ENCODE assay signal across 25 cellular contexts in the genomic region with DNA sequence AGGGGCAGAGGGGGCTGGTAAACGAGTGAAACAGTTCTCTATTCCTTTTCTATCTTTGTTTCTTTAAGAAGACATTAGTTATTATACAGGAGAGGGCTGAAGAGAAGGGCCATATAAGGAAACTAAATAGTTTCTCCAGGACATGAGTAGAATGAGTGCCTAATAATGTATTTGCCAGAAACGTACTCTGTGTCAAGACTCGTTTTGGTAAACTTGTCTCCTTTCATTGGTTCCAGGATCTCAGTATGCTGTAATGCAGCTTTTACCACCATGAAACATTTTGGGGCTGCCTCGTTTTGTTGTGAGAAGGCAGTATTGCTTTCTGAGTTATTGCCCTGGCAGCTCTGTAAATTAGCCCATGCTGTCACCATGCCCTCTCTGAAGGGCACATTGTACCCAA.
"Had no signal": no experiment of that assay in that cellular context is flagged by ENCODE, and none has a peak within 500 bp of the region (broad histone marks: within the 10 kb centered on the region; RNA-seq: fewer than 3 reads in every experiment).

No MANE protein-coding gene starts in this region.

- H3K27me3 ChIP-seq: adrenal gland, Peyer's patch, SJSA1 had no signal

- ATAC-seq: activated CD8-positive, alpha-beta T cell treated with anti-CD3 and anti-CD28 coated beads, Interleukin-2, amount 10 ng/mL, durations not matched to agents 7 days and 5 days; K562; SK-N-SH treated with all-trans-retinoic acid at 6 μM for 48 hours; WTC11 had no signal

- DNase-seq: activated CD4-positive, alpha-beta T cell treated with anti-CD3 and anti-CD28 coated beads for 48 hours; activated CD4-positive, alpha-beta T cell treated with anti-CD3 and anti-CD28 coated beads, Interleukin-2, amount 50 U/mL, for 4 hours; activated CD4-positive, CD25-positive, alpha-beta regulatory T cell treated with anti-CD3 and anti-CD28 coated beads, Interleukin-2, amount 50 U/mL, for 72 hours; activated CD8-positive, alpha-beta memory T cell treated with anti-CD3 and anti-CD28 coated beads, Interleukin-2, amount 50 U/mL, for 48 hours; activated CD8-positive, alpha-beta T cell treated with anti-CD3 and anti-CD28 coated beads, Interleukin-2, amount 10 ng/mL, durations not matched to agents 7 days and 5 days; activated naive CD4-positive, alpha-beta T cell treated with anti-CD3 and anti-CD28 coated beads, Interleukin-2, amount 50 U/mL, for 16 hours; activated naive CD8-positive, alpha-beta T cell treated with anti-CD3 and anti-CD28 coated beads, Interleukin-2, amount 10 ng/mL, durations not matched to agents 7 days and 5 days; activated T-cell treated with anti-CD3 and anti-CD28 coated beads, Interleukin-2, amount 50 U/mL, for 1 hour; adrenal gland; anterior cingulate cortex; Karpas-422; MM.1S; NCI-H1105; NCI-H1436; NCI-H1694 treated with DMSO at 0.1 percent for 48 hours; NCI-H2029 treated with DMSO at 0.1 percent for 48 hours; NCI-H345; NCI-H510A treated with DMSO at 0.1 percent for 48 hours; Peyer's patch; SHP77; SW 1271 had no signal

- H3K9me3 ChIP-seq: adrenal gland, Peyer's patch, SJSA1 had no signal

- H3K4me3 ChIP-seq: adrenal gland, K562, Peyer's patch, SJSA1 had no signal

- H3K36me3 ChIP-seq: adrenal gland had no signal

- H3K4me1 ChIP-seq: adrenal gland, Peyer's patch had no signal

- H3K27ac ChIP-seq: adrenal gland, SJSA1 had no signal
